Comparison of ENCODE assay signal across 15 cellular contexts in genomic region chr1:199067483-199067882, GRCh38.
DNase-seq lines count a peak whose midpoint lies in the region; ATAC-seq, FAIRE-seq and TF ChIP-seq lines count a peak whose summit lies in the region.
"Had no signal": no experiment of that assay in that cellular context is flagged by ENCODE, and none has a peak within 500 bp of the region (broad histone marks: within the 10 kb centered on the region; RNA-seq: fewer than 3 reads in every experiment).

No MANE protein-coding gene starts in this region.

- peak; percentile 76 for FAIRE-seq in GM19239 (lab: Jason Lieb, UNC)
- FAIRE-seq: H1 had no signal

- no peak overlapping the region for H3K4me3 ChIP-seq in DND-41 (ENCODE audit: low read depth in 1 of 2, low read length in 2 of 2)
- H3K4me3 ChIP-seq: heart left ventricle, lung, SJCRH30 had no signal

- H3K27ac ChIP-seq in DND-41 (ENCODE audit: low read length) = no peak overlapping the region
- H3K27ac ChIP-seq: heart left ventricle, SJCRH30 had no signal

- ATAC-seq in DND-41 (ENCODE audit: insufficient read depth, low read depth) (no peak), HG02588 (IDR thresholded peaks at IDR 0.05; ENCODE audit: unreplicated experiment) (peak; percentile 93), HG03342 (IDR thresholded peaks at IDR 0.05; ENCODE audit: unreplicated experiment) (peak; percentile 94)
- ATAC-seq: heart left ventricle had no signal

- H4K20me1 ChIP-seq in DND-41 (ENCODE audit: insufficient read depth, low read length) = no peaks in the 10 kb centered on the region

- H3K36me3 ChIP-seq in DND-41 (ENCODE audit: insufficient read depth, low read length) = no peaks in the 10 kb centered on the region
- H3K36me3 ChIP-seq: heart left ventricle, SJCRH30 had no signal

- no peaks in the 10 kb centered on the region for H3K27me3 ChIP-seq in DND-41 (ENCODE audit: insufficient read depth, low read length, poor library complexity)
- H3K27me3 ChIP-seq: heart left ventricle, SJCRH30 had no signal

- peak overlapping the region; percentile 13; the same call in 1 of the 2 replicates for H3K4me2 ChIP-seq in DND-41 (ENCODE audit: insufficient read depth, low read length)

- no peak overlapping the region for H2AFZ ChIP-seq in DND-41 (ENCODE audit: low read depth, low read length)

- peaks cover 62% of the 10 kb centered on the region for H3K4me1 ChIP-seq in DND-41 (ENCODE audit: insufficient read depth, low read length)
- H3K4me1 ChIP-seq: heart left ventricle, SJCRH30 had no signal

- no peak for TF ChIP-seq CTCF in DND-41 (IDR thresholded peaks at IDR 0.05; ENCODE audit: borderline replicate concordance, extremely low read depth, low read length, poor library complexity, severe bottlenecking)

- DNase-seq in DND-41 (no peak), GM19239 (ENCODE audit: insufficient read length, low spot score) (no peak), HCEC 1CT (no peak), HK-2 (ENCODE audit: unreplicated experiment) (no peak), NCI-H524 (lab: John Stamatoyannopoulos, UW) (no peak)
- DNase-seq in activated T-cell treated with anti-CD3 and anti-CD28 coated beads, Interleukin-2, amount 50 U/mL, for 1 hour = no peak
- DNase-seq: activated CD4-positive, alpha-beta T cell treated with anti-CD3 and anti-CD28 coated beads, Interleukin-2, amount 50 U/mL, for 1 hour; activated naive CD8-positive, alpha-beta T cell treated with anti-CD3 and anti-CD28 coated beads, Interleukin-2, amount 10 ng/mL, durations not matched to agents 7 days and 5 days; heart left ventricle; SJCRH30; stimulated activated CD4-positive, alpha-beta T cell treated with anti-CD3 and anti-CD28 coated beads, Interleukin-4, amount 100 ng/mL, for 24 hours had no signal

- no peaks in the 10 kb centered on the region for H3K79me2 ChIP-seq in DND-41 (ENCODE audit: insufficient read depth, low read length)

- H3K9me3 ChIP-seq in DND-41 (ENCODE audit: insufficient read depth, low read length, severe bottlenecking) = no peaks in the 10 kb centered on the region
- H3K9me3 ChIP-seq: heart left ventricle, SJCRH30 had no signal

- H3K9ac ChIP-seq in DND-41 (ENCODE audit: low read depth, low read length) = no peak overlapping the region
